20 cellular contexts compared by ENCODE assay signal in genomic region chr20:40073535-40074111, GRCh38.
DNase-seq lines count a peak whose midpoint lies in the region; ATAC-seq and TF ChIP-seq lines count a peak whose summit lies in the region.
"Had no signal": no experiment of that assay in that cellular context is flagged by ENCODE, and none has a peak within 500 bp of the region (broad histone marks: within the 10 kb centered on the region; RNA-seq: fewer than 3 reads in every experiment).

No MANE protein-coding gene starts in this region.

- in situ Hi-C loops in brain microvascular endothelial cell (cut with HindIII; ENCODE audit: low pct_ligation_motif_present, low sequenced_read_pairs) = no loop called here

- no peak for ATAC-seq in GM18873 (IDR thresholded peaks at IDR 0.05; ENCODE audit: low FRiP score, unreplicated experiment)
- ATAC-seq: activated T-cell treated with anti-CD3 and anti-CD28 coated beads, Interleukin-2, amount 50 U/mL, for 4 hours had no signal

- no peak for TF ChIP-seq CTCF in brain microvascular endothelial cell (IDR thresholded peaks at IDR 0.05; ENCODE audit: low read depth, low read length, missing control alignments)

- H3K4me3 ChIP-seq in BLaER1 (no peak overlapping the region), brain microvascular endothelial cell (ENCODE audit: low read depth, low read length) (no peak overlapping the region)
- H3K4me3 ChIP-seq: prostate gland, testis had no signal

- H3K36me3 ChIP-seq in BLaER1 (no peaks in the 10 kb centered on the region), brain microvascular endothelial cell (replicated peaks) (no peaks in the 10 kb centered on the region)
- H3K36me3 ChIP-seq: prostate gland had no signal

- H3K4me1 ChIP-seq in BLaER1 = peaks cover 18% of the 10 kb centered on the region
- H3K4me1 ChIP-seq: prostate gland, testis had no signal

- no peaks in the 10 kb centered on the region for H4K20me1 ChIP-seq in BLaER1

- H3K27ac ChIP-seq in BLaER1 = no peak overlapping the region
- H3K27ac ChIP-seq in brain microvascular endothelial cell = no peak overlapping the region
- H3K27ac ChIP-seq: prostate gland, testis had no signal

- no peak overlapping the region for H3K9ac ChIP-seq in BLaER1

- peak overlapping the region; percentile 64 for H3K4me2 ChIP-seq in BLaER1

- peaks cover 17% of the 10 kb centered on the region; the same call in 1 of the 2 replicates for H3K9me3 ChIP-seq in BLaER1
- H3K9me3 ChIP-seq: prostate gland, testis had no signal

- DNase-seq in M059J (ENCODE audit: low read depth) = peak; percentile 22
- peak; percentile 2 for DNase-seq in brain microvascular endothelial cell
- peak; percentile 13 for DNase-seq in left kidney (ENCODE audit: low read depth, low spot score)
- DNase-seq in SHP77 (lab: John Stamatoyannopoulos, UW) = no peak
- DNase-seq in NCI-H524 (lab: John Stamatoyannopoulos, UW) = no peak
- no peak for DNase-seq in AG08395 (ENCODE audit: low spot score)
- DNase-seq: activated CD4-positive, CD25-positive, alpha-beta regulatory T cell treated with anti-CD3 and anti-CD28 coated beads, Interleukin-2, amount 50 U/mL, for 72 hours; activated naive CD4-positive, alpha-beta T cell treated with anti-CD3 and anti-CD28 coated beads, Interleukin-2, amount 50 U/mL, for 16 hours; activated T-cell treated with anti-CD3 and anti-CD28 coated beads, Interleukin-2, amount 50 U/mL, for 4 hours; CD4-positive, alpha-beta T cell; KG1; left cardiac atrium; midbrain; NCI-H1092; NCI-H2081 treated with DMSO at 0.1 percent for 48 hours; NCI-H774; testis had no signal

- H3K27me3 ChIP-seq in BLaER1 = no peaks in the 10 kb centered on the region
- no peaks in the 10 kb centered on the region for H3K27me3 ChIP-seq in brain microvascular endothelial cell (replicated peaks)
- H3K27me3 ChIP-seq: testis had no signal

Comparison
In these comparisons a context has a peak if more than half of its experiments do, and no peak if none do; other contexts are left out.
1. DNase-seq: peak in M059J (single experiment), brain microvascular endothelial cell (single experiment) and left kidney (single experiment); none in SHP77 (0 of 2), NCI-H524 (0 of 2) and AG08395 (single experiment).